In the genomic region with DNA sequence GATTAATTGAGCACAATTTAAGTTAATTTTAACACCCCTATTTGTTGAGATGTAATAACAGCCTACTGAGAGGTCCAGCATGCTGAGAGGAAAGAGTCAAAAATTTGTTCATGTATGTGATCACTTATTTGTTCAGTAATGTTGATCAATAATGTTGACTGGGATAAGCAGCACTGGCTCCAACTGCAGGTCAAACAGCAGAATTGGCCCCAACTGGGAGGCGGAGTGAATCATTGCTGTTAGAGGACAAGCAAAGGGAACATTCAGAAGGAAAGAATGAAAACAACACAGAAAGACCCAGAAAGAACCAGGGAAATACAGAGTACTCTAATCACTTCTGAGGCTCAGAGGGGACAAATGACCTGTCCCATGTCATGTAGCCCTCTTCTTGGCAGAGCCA, we compare ENCODE assay signal across 2 cellular contexts.
TF ChIP-seq lines count a peak whose summit lies in the region.

No MANE protein-coding gene starts in this region.

TF ChIP-seq in liver, 16 proteins besides CTCF, POLR2A, EP300 and RAD21 (continued from another document):
- TF ChIP-seq GABPA (IDR thresholded peaks at IDR 0.05 in 1 of 2, conservative IDR thresholded peaks at IDR 0.05 in 1 of 2) (no peak), FOXA2 (IDR thresholded peaks at IDR 0.05) (peak; percentile 43), HNF4A (conservative IDR thresholded peaks at IDR 0.05) (peak; percentile 47 to 54)
- TF ChIP-seq, protein P1, sequence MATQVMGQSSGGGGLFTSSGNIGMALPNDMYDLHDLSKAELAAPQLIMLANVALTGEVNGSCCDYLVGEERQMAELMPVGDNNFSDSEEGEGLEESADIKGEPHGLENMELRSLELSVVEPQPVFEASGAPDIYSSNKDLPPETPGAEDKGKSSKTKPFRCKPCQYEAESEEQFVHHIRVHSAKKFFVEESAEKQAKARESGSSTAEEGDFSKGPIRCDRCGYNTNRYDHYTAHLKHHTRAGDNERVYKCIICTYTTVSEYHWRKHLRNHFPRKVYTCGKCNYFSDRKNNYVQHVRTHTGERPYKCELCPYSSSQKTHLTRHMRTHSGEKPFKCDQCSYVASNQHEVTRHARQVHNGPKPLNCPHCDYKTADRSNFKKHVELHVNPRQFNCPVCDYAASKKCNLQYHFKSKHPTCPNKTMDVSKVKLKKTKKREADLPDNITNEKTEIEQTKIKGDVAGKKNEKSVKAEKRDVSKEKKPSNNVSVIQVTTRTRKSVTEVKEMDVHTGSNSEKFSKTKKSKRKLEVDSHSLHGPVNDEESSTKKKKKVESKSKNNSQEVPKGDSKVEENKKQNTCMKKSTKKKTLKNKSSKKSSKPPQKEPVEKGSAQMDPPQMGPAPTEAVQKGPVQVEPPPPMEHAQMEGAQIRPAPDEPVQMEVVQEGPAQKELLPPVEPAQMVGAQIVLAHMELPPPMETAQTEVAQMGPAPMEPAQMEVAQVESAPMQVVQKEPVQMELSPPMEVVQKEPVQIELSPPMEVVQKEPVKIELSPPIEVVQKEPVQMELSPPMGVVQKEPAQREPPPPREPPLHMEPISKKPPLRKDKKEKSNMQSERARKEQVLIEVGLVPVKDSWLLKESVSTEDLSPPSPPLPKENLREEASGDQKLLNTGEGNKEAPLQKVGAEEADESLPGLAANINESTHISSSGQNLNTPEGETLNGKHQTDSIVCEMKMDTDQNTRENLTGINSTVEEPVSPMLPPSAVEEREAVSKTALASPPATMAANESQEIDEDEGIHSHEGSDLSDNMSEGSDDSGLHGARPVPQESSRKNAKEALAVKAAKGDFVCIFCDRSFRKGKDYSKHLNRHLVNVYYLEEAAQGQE (IDR thresholded peaks at IDR 0.05) = no peak
- TF ChIP-seq, protein P2, sequence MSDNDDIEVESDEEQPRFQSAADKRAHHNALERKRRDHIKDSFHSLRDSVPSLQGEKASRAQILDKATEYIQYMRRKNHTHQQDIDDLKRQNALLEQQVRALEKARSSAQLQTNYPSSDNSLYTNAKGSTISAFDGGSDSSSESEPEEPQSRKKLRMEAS (IDR thresholded peaks at IDR 0.05) = peak; percentile 28

TF ChIP-seq in HepG2, 621 proteins besides CTCF, POLR2A, EP300 and RAD21 (continued from another document):
- TF ChIP-seq, protein P3, sequence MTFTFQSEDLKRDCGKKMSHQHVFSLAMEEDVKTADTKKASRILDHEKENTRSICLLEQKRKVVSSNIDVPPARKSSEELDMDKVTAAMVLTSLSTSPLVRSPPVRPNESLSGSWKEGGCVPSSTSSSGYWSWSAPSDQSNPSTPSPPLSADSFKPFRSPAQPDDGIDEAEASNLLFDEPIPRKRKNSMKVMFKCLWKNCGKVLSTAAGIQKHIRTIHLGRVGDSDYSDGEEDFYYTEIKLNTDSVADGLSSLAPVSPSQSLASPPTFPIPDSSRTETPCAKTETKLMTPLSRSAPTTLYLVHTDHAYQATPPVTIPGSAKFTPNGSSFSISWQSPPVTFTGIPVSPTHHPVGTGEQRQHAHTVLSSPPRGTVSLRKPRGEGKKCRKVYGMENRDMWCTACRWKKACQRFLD (CRISPR knock-in tag; IDR thresholded peaks at IDR 0.05; ENCODE audit: borderline replicate concordance) = no peak
- TF ChIP-seq GABPA (IDR thresholded peaks at IDR 0.05; ENCODE audit: low read depth, low read length) = no peak
- no peak for TF ChIP-seq GABPA (CRISPR knock-in tag; IDR thresholded peaks at IDR 0.05; ENCODE audit: low read depth)
- TF ChIP-seq TMF1 (CRISPR knock-in tag; IDR thresholded peaks at IDR 0.05; ENCODE audit: low read depth) = no peak
- TF ChIP-seq ZFP82 (CRISPR knock-in tag; IDR thresholded peaks at IDR 0.05; ENCODE audit: borderline replicate concordance) = no peak
- no peak for TF ChIP-seq TAF15 (IDR thresholded peaks at IDR 0.05; ENCODE audit: low read depth, low read length, poor library complexity, severe bottlenecking)
- TF ChIP-seq, protein P4, sequence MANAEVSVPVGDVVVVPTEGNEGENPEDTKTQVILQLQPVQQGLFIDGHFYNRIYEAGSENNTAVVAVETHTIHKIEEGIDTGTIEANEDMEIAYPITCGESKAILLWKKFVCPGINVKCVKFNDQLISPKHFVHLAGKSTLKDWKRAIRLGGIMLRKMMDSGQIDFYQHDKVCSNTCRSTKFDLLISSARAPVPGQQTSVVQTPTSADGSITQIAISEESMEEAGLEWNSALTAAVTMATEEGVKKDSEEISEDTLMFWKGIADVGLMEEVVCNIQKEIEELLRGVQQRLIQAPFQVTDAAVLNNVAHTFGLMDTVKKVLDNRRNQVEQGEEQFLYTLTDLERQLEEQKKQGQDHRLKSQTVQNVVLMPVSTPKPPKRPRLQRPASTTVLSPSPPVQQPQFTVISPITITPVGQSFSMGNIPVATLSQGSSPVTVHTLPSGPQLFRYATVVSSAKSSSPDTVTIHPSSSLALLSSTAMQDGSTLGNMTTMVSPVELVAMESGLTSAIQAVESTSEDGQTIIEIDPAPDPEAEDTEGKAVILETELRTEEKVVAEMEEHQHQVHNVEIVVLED (CRISPR knock-in tag; IDR thresholded peaks at IDR 0.05; ENCODE audit: borderline replicate concordance) = no peak
- no peak for TF ChIP-seq SIX4 (CRISPR knock-in tag; IDR thresholded peaks at IDR 0.05)
- TF ChIP-seq, protein P5, sequence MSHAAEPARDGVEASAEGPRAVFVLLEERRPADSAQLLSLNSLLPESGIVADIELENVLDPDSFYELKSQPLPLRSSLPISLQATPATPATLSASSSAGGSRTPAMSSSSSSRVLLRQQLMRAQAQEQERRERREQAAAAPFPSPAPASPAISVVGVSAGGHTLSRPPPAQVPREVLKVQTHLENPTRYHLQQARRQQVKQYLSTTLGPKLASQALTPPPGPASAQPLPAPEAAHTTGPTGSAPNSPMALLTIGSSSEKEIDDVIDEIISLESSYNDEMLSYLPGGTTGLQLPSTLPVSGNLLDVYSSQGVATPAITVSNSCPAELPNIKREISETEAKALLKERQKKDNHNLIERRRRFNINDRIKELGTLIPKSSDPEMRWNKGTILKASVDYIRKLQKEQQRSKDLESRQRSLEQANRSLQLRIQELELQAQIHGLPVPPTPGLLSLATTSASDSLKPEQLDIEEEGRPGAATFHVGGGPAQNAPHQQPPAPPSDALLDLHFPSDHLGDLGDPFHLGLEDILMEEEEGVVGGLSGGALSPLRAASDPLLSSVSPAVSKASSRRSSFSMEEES (CRISPR knock-in tag; IDR thresholded peaks at IDR 0.05) = no peak
- TF ChIP-seq, protein P6, sequence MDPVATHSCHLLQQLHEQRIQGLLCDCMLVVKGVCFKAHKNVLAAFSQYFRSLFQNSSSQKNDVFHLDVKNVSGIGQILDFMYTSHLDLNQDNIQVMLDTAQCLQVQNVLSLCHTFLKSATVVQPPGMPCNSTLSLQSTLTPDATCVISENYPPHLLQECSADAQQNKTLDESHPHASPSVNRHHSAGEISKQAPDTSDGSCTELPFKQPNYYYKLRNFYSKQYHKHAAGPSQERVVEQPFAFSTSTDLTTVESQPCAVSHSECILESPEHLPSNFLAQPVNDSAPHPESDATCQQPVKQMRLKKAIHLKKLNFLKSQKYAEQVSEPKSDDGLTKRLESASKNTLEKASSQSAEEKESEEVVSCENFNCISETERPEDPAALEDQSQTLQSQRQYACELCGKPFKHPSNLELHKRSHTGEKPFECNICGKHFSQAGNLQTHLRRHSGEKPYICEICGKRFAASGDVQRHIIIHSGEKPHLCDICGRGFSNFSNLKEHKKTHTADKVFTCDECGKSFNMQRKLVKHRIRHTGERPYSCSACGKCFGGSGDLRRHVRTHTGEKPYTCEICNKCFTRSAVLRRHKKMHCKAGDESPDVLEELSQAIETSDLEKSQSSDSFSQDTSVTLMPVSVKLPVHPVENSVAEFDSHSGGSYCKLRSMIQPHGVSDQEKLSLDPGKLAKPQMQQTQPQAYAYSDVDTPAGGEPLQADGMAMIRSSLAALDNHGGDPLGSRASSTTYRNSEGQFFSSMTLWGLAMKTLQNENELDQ (CRISPR knock-in tag; IDR thresholded peaks at IDR 0.05; ENCODE audit: borderline replicate concordance) = no peak
- no peak for TF ChIP-seq ZNF264 (CRISPR knock-in tag; IDR thresholded peaks at IDR 0.05)
